ENCODE assay signal across 12 cellular contexts in the genomic region with DNA sequence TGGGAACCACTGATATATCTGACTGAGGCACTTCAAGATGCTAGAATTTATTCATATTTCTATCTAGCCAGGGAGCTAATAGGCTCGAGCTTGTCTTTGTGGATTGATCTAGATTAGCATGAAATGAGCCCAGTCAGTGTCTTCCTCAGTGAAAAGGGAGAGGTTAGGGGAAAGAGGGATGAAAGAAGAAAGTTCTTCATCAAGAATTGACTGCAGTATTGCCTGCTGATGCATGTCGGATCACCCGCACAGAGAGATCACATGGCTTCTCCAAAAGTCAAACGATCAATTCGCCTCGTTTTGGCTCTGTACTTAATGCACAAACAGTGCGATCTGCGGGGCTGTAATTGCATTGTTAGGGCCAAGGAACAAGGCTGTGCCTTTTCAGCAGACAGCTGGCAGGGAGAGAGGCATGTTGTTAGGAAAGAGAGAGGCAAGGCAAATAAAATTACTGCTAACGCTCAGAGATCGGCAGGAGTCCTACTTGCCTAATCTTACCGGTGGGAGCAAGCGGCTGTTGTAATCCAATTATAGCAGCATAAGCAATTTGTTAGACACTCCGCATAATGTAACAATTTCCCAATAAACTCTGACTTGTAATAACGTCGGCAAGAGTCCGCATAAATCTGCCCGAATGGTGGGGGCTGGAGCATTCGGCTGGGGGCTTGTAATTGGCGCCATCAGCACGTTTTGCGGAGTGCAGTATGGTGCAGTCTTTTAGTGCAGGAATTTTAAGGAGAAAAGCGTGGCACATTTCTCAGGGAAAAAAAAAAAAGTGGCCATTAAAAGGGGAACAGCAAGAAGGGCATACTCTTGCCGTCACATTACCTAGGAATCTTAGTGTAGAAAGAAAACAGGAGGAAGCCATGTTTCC.
DNase-seq lines count a peak whose midpoint lies in the region; ATAC-seq and TF ChIP-seq lines count a peak whose summit lies in the region.
"Had no signal": no experiment of that assay in that cellular context is flagged by ENCODE, and none has a peak within 500 bp of the region (broad histone marks: within the 10 kb centered on the region; RNA-seq: fewer than 3 reads in every experiment).

No MANE protein-coding gene starts in this region.

- H3K4me1 ChIP-seq in smooth muscle cell (ENCODE audit: low read depth), result peaks cover 17% of the 10 kb centered on the region
- no peaks in the 10 kb centered on the region for H3K4me1 ChIP-seq in CD4-positive, alpha-beta memory T cell (ENCODE audit: insufficient read depth, low read length)

- intact Hi-C loops in CD4-positive, alpha-beta memory T cell (cut with micrococcal nuclease), result no loop called here

- peaks cover 5 to 15% (median 8%) of the 10 kb centered on the region in 4 donors for H3K4me1 Mint-ChIP-seq in CD4-positive, alpha-beta memory T cell

- no peak for TF ChIP-seq CTCF in smooth muscle cell (IDR thresholded peaks at IDR 0.05; ENCODE audit: borderline replicate concordance, insufficient read depth, poor library complexity, severe bottlenecking)

- peaks cover 8 to 38% of the 10 kb centered on the region in 2 donors for H3K36me3 Mint-ChIP-seq in CD4-positive, alpha-beta memory T cell

- no peak overlapping the region for H3K27ac ChIP-seq in smooth muscle cell (ENCODE audit: low read depth)
- H3K27ac ChIP-seq in CD4-positive, alpha-beta memory T cell (ENCODE audit: low read depth, low read length), result no peak overlapping the region

- no peak overlapping the region for H3K4me3 Mint-ChIP-seq in CD4-positive, alpha-beta memory T cell

- no peaks in the 10 kb centered on the region for H3K79me2 ChIP-seq in smooth muscle cell (ENCODE audit: low read depth)

- DNase-seq in NCI-H1436 (lab: John Stamatoyannopoulos, UW), result peak; percentile 50
- DNase-seq in NCI-H1436 treated with DMSO at 0.1 percent for 48 hours (lab: John Stamatoyannopoulos, UW), result no peak
- peak; percentile 84 for DNase-seq in NOMO-1 treated with dmso at 0.1 percent for 144 hours (lab: John Stamatoyannopoulos, UW; ENCODE audit: unreplicated experiment)
- DNase-seq in hippocampal formation (lab: John Stamatoyannopoulos, UW), result peak; percentile 25 to 38
- no peak for DNase-seq in smooth muscle cell (lab: John Stamatoyannopoulos, UW; ENCODE audit: unreplicated experiment)
- DNase-seq in CD4-positive, alpha-beta memory T cell, result no peak
- no peak for DNase-seq in KBM-7
- DNase-seq: foreskin melanocyte, MG63 had no signal

- peaks cover 0 to 1% (median 0%) of the 10 kb centered on the region in 8 donors for H3K9me3 Mint-ChIP-seq in CD4-positive, alpha-beta memory T cell
- H3K9me3 Mint-ChIP-seq: activated naive CD4-positive, alpha-beta T cell treated with anti-CD3 and anti-CD28 coated beads, Interleukin-2, amount 50 U/mL, for 72 hours had no signal

- no peak overlapping the region for H2AFZ ChIP-seq in smooth muscle cell (ENCODE audit: low read depth)

- peak overlapping the region; percentile 62 for H3K4me2 ChIP-seq in smooth muscle cell

- no peaks in the 10 kb centered on the region for H3F3A ChIP-seq in smooth muscle cell (ENCODE audit: low read depth)

- H4K20me1 ChIP-seq in smooth muscle cell (ENCODE audit: low read depth), result peaks cover 80% of the 10 kb centered on the region

- ATAC-seq in GM21526 (IDR thresholded peaks at IDR 0.05; ENCODE audit: low FRiP score, unreplicated experiment), result no peak
- ATAC-seq: activated naive CD4-positive, alpha-beta T cell treated with anti-CD3 and anti-CD28 coated beads, Interleukin-2, amount 50 U/mL, for 72 hours; GM12878 had no signal

- no peaks in the 10 kb centered on the region for H3K27me3 Mint-ChIP-seq in CD4-positive, alpha-beta memory T cell

- no peaks in the 10 kb centered on the region for H3K36me3 ChIP-seq in smooth muscle cell (ENCODE audit: low read depth)
- no peaks in the 10 kb centered on the region for H3K36me3 ChIP-seq in CD4-positive, alpha-beta memory T cell (ENCODE audit: insufficient read depth, low read length)
- H3K36me3 ChIP-seq: MG63 had no signal

- H3K9me3 ChIP-seq in smooth muscle cell (replicated peaks; ENCODE audit: low read depth), result no peaks in the 10 kb centered on the region
- no peaks in the 10 kb centered on the region for H3K9me3 ChIP-seq in CD4-positive, alpha-beta memory T cell (ENCODE audit: control insufficient read depth in 1 of 2, low read length in 2 of 2)
- H3K9me3 ChIP-seq: MG63 had no signal

- H3K27ac Mint-ChIP-seq in CD4-positive, alpha-beta memory T cell, result no peak overlapping the region
- H3K27ac Mint-ChIP-seq: activated naive CD4-positive, alpha-beta T cell treated with anti-CD3 and anti-CD28 coated beads, Interleukin-2, amount 50 U/mL, for 72 hours had no signal

- no peaks in the 10 kb centered on the region for H3K27me3 ChIP-seq in smooth muscle cell (ENCODE audit: low read depth)
- H3K27me3 ChIP-seq in CD4-positive, alpha-beta memory T cell (ENCODE audit: insufficient read depth, low read length), result no peaks in the 10 kb centered on the region
- H3K27me3 ChIP-seq: MG63 had no signal

- POLR2A ChIA-PET in CD4-positive, alpha-beta memory T cell (lab: Charles Lee; ENCODE audit: partially characterized antibody), result no interaction called here

- WGBS in smooth muscle cell (ENCODE audit: low lambda C conversion rate), result 47% methylated on average over 23 of the region's 23 CpGs

- H3K9ac ChIP-seq in smooth muscle cell (ENCODE audit: low read depth), result no peak overlapping the region

- CTCF ChIA-PET in CD4-positive, alpha-beta memory T cell (lab: Charles Lee; ENCODE audit: partially characterized antibody), result interaction anchor here (1.2 to 4.1 kb wide), 3 partner anchors 18 to 84 kb away, joined by 3 to 20 read pairs (median 4); no protein-coding TSS in a partner anchor

- in situ Hi-C loops in KBM-7 (cut with MboI; ENCODE audit: low pct_unique_long_range_greater_than_20kb, low sequenced_read_pairs), result no loop called here

- H3K4me3 ChIP-seq in smooth muscle cell, result peak overlapping the region; percentile 10
- no peak overlapping the region for H3K4me3 ChIP-seq in CD4-positive, alpha-beta memory T cell (ENCODE audit: low read length in 2 of 2)
- H3K4me3 ChIP-seq: GM12878, MG63 had no signal

Comparison
In these comparisons a context has a peak if more than half of its experiments do, and no peak if none do; other contexts are left out.
1. DNase-seq: peak in NCI-H1436 (single experiment), NOMO-1 treated with dmso at 0.1 percent for 144 hours (single experiment) and hippocampal formation (2 of 2); none in NCI-H1436 treated with DMSO at 0.1 percent for 48 hours (single experiment), smooth muscle cell (single experiment), CD4-positive, alpha-beta memory T cell (0 of 5) and KBM-7 (single experiment).